In genomic region chr17:8187517-8188407, GRCh38 we compare ENCODE assay signal across 8 cellular contexts. TPM values are rescaled to one million over a fixed set of nuclear protein-coding genes. Genes with fewer than 3 reads are reported as not detected.
DNase-seq lines count a peak whose midpoint lies in the region; ATAC-seq and TF ChIP-seq lines count a peak whose summit lies in the region.

No MANE protein-coding gene starts in this region.

- H3K4me3 ChIP-seq in GM23338: peak overlapping the region; percentile 100

- peak; percentile 41 for ATAC-seq in GM23338

- H3K27me3 Mint-ChIP-seq in GM23338 (ENCODE audit: insufficient read depth, low read depth, poor library complexity): peaks cover 18% of the 10 kb centered on the region
- H3K27me3 Mint-ChIP-seq in activated naive CD4-positive, alpha-beta T cell treated with anti-CD3 and anti-CD28 coated beads for 36 hours (ENCODE audit: low read depth): no peaks in the 10 kb centered on the region

- DNase-seq in COLO668 (lab: John Stamatoyannopoulos, UW; ENCODE audit: unreplicated experiment) (peak; percentile 85), GM23338 (ENCODE audit: low spot score) (peak; percentile 98), NCI-H1048 (lab: John Stamatoyannopoulos, UW) (peak; percentile 92), SK-N-DZ (ENCODE audit: low spot score) (peak; percentile 99), glomerular visceral epithelial cell (ENCODE audit: extremely low spot score) (peak; percentile 99), nucleus accumbens (lab: John Stamatoyannopoulos, UW) (peak in 54 of 56 donors; percentile 13 to 93 (median 79)), substantia nigra (lab: John Stamatoyannopoulos, UW) (peak in 46 of 49 donors; percentile 28 to 90 (median 69))
- peak; percentile 94 for DNase-seq in activated naive CD4-positive, alpha-beta T cell treated with anti-CD3 and anti-CD28 coated beads for 36 hours

- no peaks in the 10 kb centered on the region for H3K36me3 ChIP-seq in GM23338 (ENCODE audit: insufficient read depth)

- CTCF ChIA-PET in activated naive CD4-positive, alpha-beta T cell treated with anti-CD3 and anti-CD28 coated beads for 36 hours (lab: Charles Lee): interaction anchor here (0.7 to 2.5 kb wide), 10 partner anchors 20 to 108 kb away, joined by 3 to 14 read pairs (median 4); partner anchors contain the start of genes AURKB and SLC25A35

- peak in 1 of 2 experiments; percentile 30; a peak in 1 of 4 replicates for TF ChIP-seq CTCF in GM23338 (conservative IDR thresholded peaks at IDR 0.05; ENCODE audit: low read depth in 2 of 2)

- H3K36me3 Mint-ChIP-seq in GM23338 (ENCODE audit: low read depth): no peaks in the 10 kb centered on the region; the same call in 2 of the 3 replicates
- no peaks in the 10 kb centered on the region for H3K36me3 Mint-ChIP-seq in activated naive CD4-positive, alpha-beta T cell treated with anti-CD3 and anti-CD28 coated beads for 36 hours (ENCODE audit: low read depth)

- H3K79me2 ChIP-seq in GM23338 (replicated peaks; ENCODE audit: insufficient read depth): no peaks in the 10 kb centered on the region

- no peak overlapping the region for H3K27ac Mint-ChIP-seq in GM23338
- no peak overlapping the region for H3K27ac Mint-ChIP-seq in activated naive CD4-positive, alpha-beta T cell treated with anti-CD3 and anti-CD28 coated beads for 36 hours

- peaks cover 11% of the 10 kb centered on the region for H3K4me1 Mint-ChIP-seq in GM23338
- H3K4me1 Mint-ChIP-seq in activated naive CD4-positive, alpha-beta T cell treated with anti-CD3 and anti-CD28 coated beads for 36 hours (ENCODE audit: low read depth): peaks cover 11% of the 10 kb centered on the region

- no peaks in the 10 kb centered on the region for H3K9me2 ChIP-seq in GM23338 (ENCODE audit: insufficient read depth)

- intact Hi-C loops in activated naive CD4-positive, alpha-beta T cell treated with anti-CD3 and anti-CD28 coated beads for 36 hours (cut with micrococcal nuclease): loop anchor here (1.0 to 5.0 kb wide), 7 partner anchors 14 to 300 kb away; partner anchors contain the start of genes CHD3 and CTC1

- no peaks in the 10 kb centered on the region; the same call in 2 of the 3 replicates for H3K9me3 Mint-ChIP-seq in GM23338
- H3K9me3 Mint-ChIP-seq in activated naive CD4-positive, alpha-beta T cell treated with anti-CD3 and anti-CD28 coated beads for 36 hours: no peaks in the 10 kb centered on the region

- no peaks in the 10 kb centered on the region for H4K20me1 ChIP-seq in GM23338 (replicated peaks; ENCODE audit: insufficient read depth)

- H3K27me3 ChIP-seq in GM23338 (ENCODE audit: insufficient read depth): peaks cover 13% of the 10 kb centered on the region

- H3K4me2 ChIP-seq in GM23338: peak overlapping the region; percentile 77

- H3K27ac ChIP-seq in GM23338 (ENCODE audit: low read depth) (no peak overlapping the region), substantia nigra (ENCODE audit: low read depth, low read length, poor library complexity, severe bottlenecking) (peak overlapping the region; percentile 96)

- no peak overlapping the region for H2AFZ ChIP-seq in GM23338

- peaks cover 15% of the 10 kb centered on the region for H3F3A ChIP-seq in GM23338 (replicated peaks; ENCODE audit: low read depth)

- H3K4me3 Mint-ChIP-seq in GM23338: no peak overlapping the region
- no peak overlapping the region for H3K4me3 Mint-ChIP-seq in activated naive CD4-positive, alpha-beta T cell treated with anti-CD3 and anti-CD28 coated beads for 36 hours

- H3K4me1 ChIP-seq in GM23338 (ENCODE audit: insufficient read depth): peaks cover 9% of the 10 kb centered on the region

TF ChIP-seq in GM23338, 12 proteins besides CTCF, POLR2A, EP300 and RAD21 (continues in another document):
- TF ChIP-seq POLR2AphosphoS5 (IDR thresholded peaks at IDR 0.05; ENCODE audit: low read depth): 0 out of 2 replicates have a peak, but pooled peaks have one; percentile 31
- TF ChIP-seq CREB1 (CRISPR knock-in tag; IDR thresholded peaks at IDR 0.05; ENCODE audit: low read depth): no peak
- TF ChIP-seq ETS1 (IDR thresholded peaks at IDR 0.05): no peak

RNA-seq across cellular contexts. Expression of gene BORCS6, which starts 2.2 kb away (rescaled TPM):
- 3.9 and 7.1 TPM in 2 replicates for total RNA-seq in GM23338 (2014; rRNA removed; shearing (Covaris generic))
- 1.8 and 2.1 TPM in 2 replicates for polyA plus RNA-seq in GM23338 (2016; fragmentation: Nextera tagmentation; extraction: Ambion mirVana)
- 7.7 and 9.6 TPM in 2 replicates for polyA plus RNA-seq in SK-N-DZ (2014; cell fraction: cytosol; rRNA removed)
- polyA plus RNA-seq in SK-N-DZ (2014; cell fraction: nucleus; rRNA removed): 3.0 and 7.0 TPM in 2 replicates
- 1 to 10 TPM; 4.0 to 4.3 TPM for total RNA-seq in activated naive CD4-positive, alpha-beta T cell treated with anti-CD3 and anti-CD28 coated beads for 36 hours

RNA-seq across cellular contexts. Expression of gene TMEM107, which starts 11.6 kb away (rescaled TPM):
- total RNA-seq in GM23338 (2014; rRNA removed; shearing (Covaris generic)): 11.0 and 20.4 TPM in 2 replicates
- 10.8 and 16.3 TPM in 2 replicates for polyA plus RNA-seq in GM23338 (2016; fragmentation: Nextera tagmentation; extraction: Ambion mirVana)
- polyA plus RNA-seq in SK-N-DZ (2014; cell fraction: cytosol; rRNA removed): 32.7 and 35.3 TPM in 2 replicates
- 42.2 and 44.9 TPM in 2 replicates for polyA plus RNA-seq in SK-N-DZ (2014; cell fraction: nucleus; rRNA removed)
- total RNA-seq in activated naive CD4-positive, alpha-beta T cell treated with anti-CD3 and anti-CD28 coated beads for 36 hours: 10 to 100 TPM; 27.6 to 31.5 TPM

RNA-seq across cellular contexts. Expression of gene AURKB, which starts 22.6 kb away (rescaled TPM):
- total RNA-seq in GM23338 (2014; rRNA removed; shearing (Covaris generic)): 128 and 135 TPM in 2 replicates
- 202 and 212 TPM in 2 replicates for polyA plus RNA-seq in GM23338 (2016; fragmentation: Nextera tagmentation; extraction: Ambion mirVana)
- 408 and 427 TPM in 2 replicates for polyA plus RNA-seq in SK-N-DZ (2014; cell fraction: cytosol; rRNA removed)
- 463 and 597 TPM in 2 replicates for polyA plus RNA-seq in SK-N-DZ (2014; cell fraction: nucleus; rRNA removed)
- 100 to 1,000 TPM; 243 TPM for total RNA-seq in activated naive CD4-positive, alpha-beta T cell treated with anti-CD3 and anti-CD28 coated beads for 36 hours

RNA-seq across cellular contexts. Expression of gene VAMP2, which starts 25.0 kb away (rescaled TPM):
- 6.9 and 9.8 TPM in 2 replicates for total RNA-seq in GM23338 (2014; rRNA removed; shearing (Covaris generic))
- polyA plus RNA-seq in GM23338 (2016; fragmentation: Nextera tagmentation; extraction: Ambion mirVana): 25.4 and 32.3 TPM in 2 replicates
- 20.2 and 21.1 TPM in 2 replicates for polyA plus RNA-seq in SK-N-DZ (2014; cell fraction: cytosol; rRNA removed)
- 33.0 and 65.8 TPM in 2 replicates for polyA plus RNA-seq in SK-N-DZ (2014; cell fraction: nucleus; rRNA removed)
- total RNA-seq in activated naive CD4-positive, alpha-beta T cell treated with anti-CD3 and anti-CD28 coated beads for 36 hours: 10 to 100 TPM; 33.3 to 35.8 TPM

RNA-seq across cellular contexts. Expression of gene PER1, which starts 35.6 kb away (rescaled TPM):
- 36.1 and 40.5 TPM in 2 replicates for total RNA-seq in GM23338 (2014; rRNA removed; shearing (Covaris generic))
- polyA plus RNA-seq in GM23338 (2016; fragmentation: Nextera tagmentation; extraction: Ambion mirVana): 12.2 and 12.4 TPM in 2 replicates
- polyA plus RNA-seq in SK-N-DZ (2014; cell fraction: cytosol; rRNA removed): 8.1 and 24.4 TPM in 2 replicates
- 10.2 and 34.8 TPM in 2 replicates for polyA plus RNA-seq in SK-N-DZ (2014; cell fraction: nucleus; rRNA removed)
- 10 to 100 TPM; 62.2 to 73.3 TPM for total RNA-seq in activated naive CD4-positive, alpha-beta T cell treated with anti-CD3 and anti-CD28 coated beads for 36 hours
